ENCODE assay signal across 8 cellular contexts in the genomic region with DNA sequence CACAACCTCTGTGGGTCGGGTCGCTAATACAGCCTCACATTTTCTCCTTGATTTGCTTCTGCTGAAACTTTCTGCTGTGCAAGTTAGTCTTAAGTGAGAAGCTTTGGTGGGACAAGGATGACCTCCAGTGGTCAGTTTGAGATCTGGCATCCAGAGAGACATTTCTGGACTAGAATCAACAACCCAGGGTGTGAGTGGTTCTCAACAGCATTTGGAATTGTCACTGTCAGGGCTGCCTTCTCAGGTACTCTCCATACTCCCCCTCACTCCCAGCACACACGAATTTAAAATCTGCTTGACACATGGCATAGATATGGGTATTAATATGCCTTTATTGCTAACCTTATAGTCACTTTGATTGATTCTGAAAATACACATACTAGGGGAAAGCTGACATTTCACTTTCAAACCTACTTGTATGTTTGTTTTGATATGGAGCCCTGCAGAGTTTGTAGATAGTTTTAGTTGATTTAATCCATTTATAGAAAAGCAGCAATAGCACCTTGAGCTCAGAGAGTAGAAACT. TPM values are rescaled to one million over a fixed set of nuclear protein-coding genes. Genes with fewer than 3 reads are reported as not detected.
A peak's percentile ranks its signal among the peaks of the same experiment; 100 is the strongest.
DNase-seq lines count a peak whose midpoint lies in the region; ATAC-seq and TF ChIP-seq lines count a peak whose summit lies in the region.

No MANE protein-coding gene starts in this region.

- H3K4me1 Mint-ChIP-seq in HFFc6 (ENCODE audit: low read depth): no peaks in the 10 kb centered on the region
- H3K4me1 Mint-ChIP-seq in T-helper 2 cell treated with Interferon-gamma antibody and Interleukin-4, amounts not matched to agents 5 μg/mL and 100 μg/mL, for 36 hours (ENCODE audit: low read depth): no peaks in the 10 kb centered on the region
- no peaks in the 10 kb centered on the region for H3K4me1 Mint-ChIP-seq in immature natural killer cell

- no peak for ATAC-seq in HG03280 (IDR thresholded peaks at IDR 0.05; ENCODE audit: unreplicated experiment)

- H3K27me3 Mint-ChIP-seq in HFFc6 (ENCODE audit: insufficient read depth) (peaks cover 5% of the 10 kb centered on the region), immature natural killer cell (ENCODE audit: low read depth in 3 of 3) (peaks cover 2 to 15% (median 5%) of the 10 kb centered on the region in 3 donors)
- peaks cover 44% of the 10 kb centered on the region for H3K27me3 Mint-ChIP-seq in T-helper 2 cell treated with Interferon-gamma antibody and Interleukin-4, amounts not matched to agents 5 μg/mL and 100 μg/mL, for 36 hours (ENCODE audit: low read depth)

- H3K27ac Mint-ChIP-seq in HFFc6: no peak overlapping the region
- H3K27ac Mint-ChIP-seq in T-helper 2 cell treated with Interferon-gamma antibody and Interleukin-4, amounts not matched to agents 5 μg/mL and 100 μg/mL, for 36 hours: no peak overlapping the region
- no peak overlapping the region for H3K27ac Mint-ChIP-seq in immature natural killer cell

- DNase-seq in GF-D8 (lab: John Stamatoyannopoulos, UW) (peak; percentile 4), HFFc6 (peak; percentile 44), NCI-H1930 (lab: John Stamatoyannopoulos, UW) (peak; percentile 30 to 52), T47D (ENCODE audit: low read depth in 1 of 2, low spot score in 1 of 2) (peak; percentile 46 to 91), immature natural killer cell (peak; percentile 9 to 43 (median 29))
- DNase-seq in T-helper 2 cell treated with Interferon-gamma antibody and Interleukin-4, amounts not matched to agents 5 μg/mL and 100 μg/mL, for 36 hours (ENCODE audit: low spot score): peak; percentile 23
- DNase-seq in stimulated activated CD4-positive, alpha-beta T cell treated with anti-CD3 and anti-CD28 coated beads, Interleukin-15, amount 100 ng/mL, for 48 hours (ENCODE audit: low read depth in 2 of 2): peak; percentile 3 to 5

- peak; percentile 80 for TF ChIP-seq CTCF in HFFc6 (IDR thresholded peaks at IDR 0.05)

- no peak overlapping the region for H3K4me3 Mint-ChIP-seq in HFFc6
- no peak overlapping the region for H3K4me3 Mint-ChIP-seq in T-helper 2 cell treated with Interferon-gamma antibody and Interleukin-4, amounts not matched to agents 5 μg/mL and 100 μg/mL, for 36 hours
- H3K4me3 Mint-ChIP-seq in immature natural killer cell: no peak overlapping the region

- H3K9me3 Mint-ChIP-seq in HFFc6 (no peaks in the 10 kb centered on the region), immature natural killer cell (no peaks in the 10 kb centered on the region)
- peaks cover 5% of the 10 kb centered on the region for H3K9me3 Mint-ChIP-seq in T-helper 2 cell treated with Interferon-gamma antibody and Interleukin-4, amounts not matched to agents 5 μg/mL and 100 μg/mL, for 36 hours

- in situ Hi-C loops in T47D (cut with HindIII; ENCODE audit: low pct_unique_long_range_greater_than_20kb, low sequenced_read_pairs): no loop called here

- no peaks in the 10 kb centered on the region for H3K36me3 Mint-ChIP-seq in HFFc6 (ENCODE audit: low read depth)
- H3K36me3 Mint-ChIP-seq in T-helper 2 cell treated with Interferon-gamma antibody and Interleukin-4, amounts not matched to agents 5 μg/mL and 100 μg/mL, for 36 hours (ENCODE audit: low read depth): no peaks in the 10 kb centered on the region
- no peaks in the 10 kb centered on the region for H3K36me3 Mint-ChIP-seq in immature natural killer cell

RNA-seq across cellular contexts. Expression of a gene that starts 13.2 kb away (rescaled TPM):
- not detected for total RNA-seq in HFFc6 (2021; fragmentation: NEBNext Ultra II Directional; extraction: Animal tissue kit (Norgen Biotek cat#: 25700))
- not detected for polyA plus RNA-seq in immature natural killer cell

RNA-seq across cellular contexts. Expression of a gene that starts 31.5 kb away (rescaled TPM):
- total RNA-seq in HFFc6 (2021; fragmentation: NEBNext Ultra II Directional; extraction: Animal tissue kit (Norgen Biotek cat#: 25700)): 10 to 100 TPM; 61.8 to 84.8 (median 77.0) TPM
- polyA plus RNA-seq in immature natural killer cell: 100 to 1,000 TPM in 1 of 3 donors, 10 to 100 TPM in 2; 82.3 to 112 (median 84.5) TPM

Comparison
In these comparisons a context has a peak if more than half of its experiments do, and no peak if none do; other contexts are left out.
1. DNase-seq: peak in every context shown above with its lines; median percentile 68 in T47D; 44 in HFFc6; 41 in NCI-H1930; 29 in immature natural killer cell; 23 in T-helper 2 cell treated with Interferon-gamma antibody and Interleukin-4, amounts not matched to agents 5 μg/mL and 100 μg/mL, for 36 hours; 4 in GF-D8; 4 in stimulated activated CD4-positive, alpha-beta T cell treated with anti-CD3 and anti-CD28 coated beads, Interleukin-15, amount 100 ng/mL, for 48 hours.